In the genomic region with DNA sequence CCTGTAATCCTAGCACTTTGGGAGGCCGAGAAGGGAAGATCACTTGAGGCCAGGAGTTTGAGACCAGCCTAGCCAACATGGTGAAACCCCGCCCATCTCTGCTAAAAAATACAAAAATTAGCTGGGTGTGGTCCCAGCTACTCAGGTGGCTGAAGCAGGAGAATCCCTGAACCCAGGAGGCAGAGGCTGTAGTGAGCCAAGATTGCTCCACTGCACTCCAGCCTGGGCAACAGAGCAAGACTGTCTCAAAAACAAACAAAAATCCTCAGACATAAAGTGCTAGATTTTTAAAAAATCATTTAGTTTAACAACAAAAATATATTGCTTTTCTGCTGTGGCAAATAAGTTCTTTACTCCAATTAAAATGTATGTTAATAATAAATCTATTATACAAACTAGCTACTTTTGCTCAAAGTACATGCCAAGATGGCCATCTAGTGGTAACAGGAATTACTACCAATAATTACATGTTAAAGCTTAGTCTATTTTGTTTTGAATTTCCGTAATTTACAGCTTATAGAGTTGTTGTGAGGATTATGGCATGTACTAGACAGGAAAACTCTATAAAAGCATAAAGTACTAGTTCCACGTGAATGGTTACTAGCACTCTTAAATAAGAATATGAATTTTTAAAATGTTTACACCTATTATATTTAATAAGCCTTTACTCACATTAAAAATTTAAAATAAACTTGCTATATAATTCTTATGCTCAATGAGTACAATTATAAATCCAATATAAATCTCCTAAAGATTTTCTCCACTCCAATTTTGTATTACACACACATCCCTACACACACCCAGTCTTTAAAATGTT, we compare ENCODE assay signal across 8 cellular contexts. TPM values are rescaled to one million over a fixed set of nuclear protein-coding genes. Genes with fewer than 3 reads are reported as not detected.
DNase-seq lines count a peak whose midpoint lies in the region; ATAC-seq and TF ChIP-seq lines count a peak whose summit lies in the region.

No MANE protein-coding gene starts in this region.

- POLR2A ChIA-PET in GM10248 (lab: Yijun Ruan, JAX): no interaction called here
- POLR2A ChIA-PET in activated CD8-positive, alpha-beta T cell treated with anti-CD3 and anti-CD28 coated beads for 36 hours (lab: Charles Lee): interaction anchor here (1.1 kb wide), 1 partner anchor 69 kb away, joined by 3 read pairs; no protein-coding TSS in a partner anchor

- H3K36me3 Mint-ChIP-seq in activated CD8-positive, alpha-beta T cell treated with anti-CD3 and anti-CD28 coated beads for 36 hours (ENCODE audit: low read depth): peaks cover 2% of the 10 kb centered on the region
- peaks cover 7% of the 10 kb centered on the region for H3K36me3 Mint-ChIP-seq in activated T-helper 1 cell treated with anti-CD3 and anti-CD28 coated beads, Interleukin-12 subunit alpha, Interleukin-12 subunit beta, Interleukin-2, Interleukin-4 antibody, amounts not matched to agents 30 ng/mL and 10 ng/mL and 1 ng/mL, durations not matched to agents 14 hours and 24 hours and 36 hours (ENCODE audit: low read depth)

- no peaks in the 10 kb centered on the region for H3K27me3 Mint-ChIP-seq in activated CD8-positive, alpha-beta T cell treated with anti-CD3 and anti-CD28 coated beads for 36 hours
- no peaks in the 10 kb centered on the region for H3K27me3 Mint-ChIP-seq in activated T-helper 1 cell treated with anti-CD3 and anti-CD28 coated beads, Interleukin-12 subunit alpha, Interleukin-12 subunit beta, Interleukin-2, Interleukin-4 antibody, amounts not matched to agents 30 ng/mL and 10 ng/mL and 1 ng/mL, durations not matched to agents 14 hours and 24 hours and 36 hours (ENCODE audit: insufficient read depth)

- H3K4me1 Mint-ChIP-seq in activated CD8-positive, alpha-beta T cell treated with anti-CD3 and anti-CD28 coated beads for 36 hours (ENCODE audit: low read depth): peaks cover 19% of the 10 kb centered on the region
- H3K4me1 Mint-ChIP-seq in activated T-helper 1 cell treated with anti-CD3 and anti-CD28 coated beads, Interleukin-12 subunit alpha, Interleukin-12 subunit beta, Interleukin-2, Interleukin-4 antibody, amounts not matched to agents 30 ng/mL and 10 ng/mL and 1 ng/mL, durations not matched to agents 14 hours and 24 hours and 36 hours (ENCODE audit: low read depth): peaks cover 44% of the 10 kb centered on the region

- peak; percentile 64 for ATAC-seq in activated CD8-positive, alpha-beta T cell treated with anti-CD3 and anti-CD28 coated beads for 36 hours

- H3K4me3 Mint-ChIP-seq in activated CD8-positive, alpha-beta T cell treated with anti-CD3 and anti-CD28 coated beads for 36 hours: no peak overlapping the region
- no peak overlapping the region for H3K4me3 Mint-ChIP-seq in activated T-helper 1 cell treated with anti-CD3 and anti-CD28 coated beads, Interleukin-12 subunit alpha, Interleukin-12 subunit beta, Interleukin-2, Interleukin-4 antibody, amounts not matched to agents 30 ng/mL and 10 ng/mL and 1 ng/mL, durations not matched to agents 14 hours and 24 hours and 36 hours

- H3K4me3 ChIP-seq in tibial artery: no peak overlapping the region

- DNase-seq in A172 (ENCODE audit: low spot score): peak; percentile 43
- peak; percentile 47 for DNase-seq in GM10248 (ENCODE audit: extremely low spot score)
- DNase-seq in NCI-H146 (lab: John Stamatoyannopoulos, UW): peak; percentile 8
- no peak for DNase-seq in activated CD8-positive, alpha-beta T cell treated with anti-CD3 and anti-CD28 coated beads for 36 hours
- peak; percentile 10 for DNase-seq in iPS-NIHi7 (ENCODE audit: extremely low spot score)
- no peak for DNase-seq in tibial artery
- no peak for DNase-seq in activated CD4-positive, CD25-positive, alpha-beta regulatory T cell treated with anti-CD3 and anti-CD28 coated beads, Interleukin-2, amount 50 U/mL, for 72 hours
- no peak for DNase-seq in activated T-helper 1 cell treated with anti-CD3 and anti-CD28 coated beads, Interleukin-12 subunit alpha, Interleukin-12 subunit beta, Interleukin-2, Interleukin-4 antibody, amounts not matched to agents 30 ng/mL and 10 ng/mL and 1 ng/mL, durations not matched to agents 14 hours and 24 hours and 36 hours (ENCODE audit: low spot score)

- peak; percentile 60 for TF ChIP-seq CTCF in GM10248 (IDR thresholded peaks at IDR 0.05; ENCODE audit: control extremely low read depth, extremely low read depth, low read depth, missing control alignments)
- TF ChIP-seq CTCF in activated CD8-positive, alpha-beta T cell treated with anti-CD3 and anti-CD28 coated beads for 36 hours (IDR thresholded peaks at IDR 0.05): peak; percentile 84
- TF ChIP-seq CTCF in tibial artery (IDR thresholded peaks at IDR 0.05): peak; percentile 48 to 52

- H3K27ac Mint-ChIP-seq in activated CD8-positive, alpha-beta T cell treated with anti-CD3 and anti-CD28 coated beads for 36 hours: no peak overlapping the region
- H3K27ac Mint-ChIP-seq in activated T-helper 1 cell treated with anti-CD3 and anti-CD28 coated beads, Interleukin-12 subunit alpha, Interleukin-12 subunit beta, Interleukin-2, Interleukin-4 antibody, amounts not matched to agents 30 ng/mL and 10 ng/mL and 1 ng/mL, durations not matched to agents 14 hours and 24 hours and 36 hours: no peak overlapping the region

- CTCF ChIA-PET in GM10248 (lab: Yijun Ruan, JAX): interaction anchor here (0.6 to 3.9 kb wide), 34 partner anchors 9 to 1455 kb away, joined by 3 to 34 read pairs (median 4); partner anchors contain the start of genes GABPB1 and SLC27A2
- CTCF ChIA-PET in activated CD8-positive, alpha-beta T cell treated with anti-CD3 and anti-CD28 coated beads for 36 hours (lab: Charles Lee): interaction anchor here (0.6 to 2.9 kb wide), 49 partner anchors 9 to 1081 kb away, joined by 3 to 27 read pairs (median 4); partner anchors contain the start of gene SLC27A2

- no peaks in the 10 kb centered on the region for H3K9me3 Mint-ChIP-seq in activated CD8-positive, alpha-beta T cell treated with anti-CD3 and anti-CD28 coated beads for 36 hours
- no peaks in the 10 kb centered on the region for H3K9me3 Mint-ChIP-seq in activated T-helper 1 cell treated with anti-CD3 and anti-CD28 coated beads, Interleukin-12 subunit alpha, Interleukin-12 subunit beta, Interleukin-2, Interleukin-4 antibody, amounts not matched to agents 30 ng/mL and 10 ng/mL and 1 ng/mL, durations not matched to agents 14 hours and 24 hours and 36 hours

- H3K9me3 ChIP-seq in tibial artery: no peaks in the 10 kb centered on the region

- H3K27me3 ChIP-seq in tibial artery: no peaks in the 10 kb centered on the region

- no peak overlapping the region for H3K27ac ChIP-seq in tibial artery

- intact Hi-C loops in activated CD8-positive, alpha-beta T cell treated with anti-CD3 and anti-CD28 coated beads for 36 hours (cut with micrococcal nuclease): loop anchor here (5.0 kb wide), 2 partner anchors 134 to 149 kb away; partner anchors contain the start of gene SLC27A2
- intact Hi-C loops in tibial artery (cut with DNase I; ENCODE audit: low total_unique reads): no loop called here
- intact Hi-C loops in activated T-helper 1 cell treated with anti-CD3 and anti-CD28 coated beads, Interleukin-12 subunit alpha, Interleukin-12 subunit beta, Interleukin-2, Interleukin-4 antibody, amounts not matched to agents 30 ng/mL and 10 ng/mL and 1 ng/mL, durations not matched to agents 14 hours and 24 hours and 36 hours (cut with micrococcal nuclease): loop anchor here (1.0 to 5.0 kb wide), 5 partner anchors 55 to 1079 kb away; no protein-coding TSS in a partner anchor

- no peaks in the 10 kb centered on the region for H3K4me1 ChIP-seq in tibial artery

- H3K36me3 ChIP-seq in tibial artery: no peaks in the 10 kb centered on the region

RNA-seq across cellular contexts. Expression of gene GABPB1, which starts 39.0 kb away (rescaled TPM):
- 54.0 and 60.7 TPM in 2 replicates for total RNA-seq in A172 (2014; rRNA removed; shearing (Covaris generic))
- 10 to 100 TPM; 33.2 to 36.2 TPM for total RNA-seq in activated CD8-positive, alpha-beta T cell treated with anti-CD3 and anti-CD28 coated beads for 36 hours
- total RNA-seq in activated T-helper 1 cell treated with anti-CD3 and anti-CD28 coated beads, Interleukin-12 subunit alpha, Interleukin-12 subunit beta, Interleukin-2, Interleukin-4 antibody, amounts not matched to agents 30 ng/mL and 10 ng/mL and 1 ng/mL, durations not matched to agents 14 hours and 24 hours and 36 hours: 80.7 and 81.0 TPM in 2 replicates

RNA-seq across cellular contexts. Expression of gene HDC, which starts 50.5 kb away (rescaled TPM):
- total RNA-seq in A172 (2014; rRNA removed; shearing (Covaris generic)): 0.29 and 0.62 TPM in 2 replicates
- total RNA-seq in activated CD8-positive, alpha-beta T cell treated with anti-CD3 and anti-CD28 coated beads for 36 hours: not detected
- total RNA-seq in activated T-helper 1 cell treated with anti-CD3 and anti-CD28 coated beads, Interleukin-12 subunit alpha, Interleukin-12 subunit beta, Interleukin-2, Interleukin-4 antibody, amounts not matched to agents 30 ng/mL and 10 ng/mL and 1 ng/mL, durations not matched to agents 14 hours and 24 hours and 36 hours: 2.1 and 2.4 TPM in 2 replicates

Comparison
In these comparisons a context has a peak if more than half of its experiments do, and no peak if none do; other contexts are left out.
1. DNase-seq: peak in A172 (single experiment), GM10248 (single experiment), NCI-H146 (single experiment) and iPS-NIHi7 (single experiment); none in activated CD8-positive, alpha-beta T cell treated with anti-CD3 and anti-CD28 coated beads for 36 hours (single experiment), tibial artery (0 of 2), activated CD4-positive, CD25-positive, alpha-beta regulatory T cell treated with anti-CD3 and anti-CD28 coated beads, Interleukin-2, amount 50 U/mL, for 72 hours (single experiment) and activated T-helper 1 cell treated with anti-CD3 and anti-CD28 coated beads, Interleukin-12 subunit alpha, Interleukin-12 subunit beta, Interleukin-2, Interleukin-4 antibody, amounts not matched to agents 30 ng/mL and 10 ng/mL and 1 ng/mL, durations not matched to agents 14 hours and 24 hours and 36 hours (single experiment).
2. Peak in every context shown above with its lines, with median percentiles within 50 percentile points of each other: CTCF ChIP-seq.